In the genomic region with DNA sequence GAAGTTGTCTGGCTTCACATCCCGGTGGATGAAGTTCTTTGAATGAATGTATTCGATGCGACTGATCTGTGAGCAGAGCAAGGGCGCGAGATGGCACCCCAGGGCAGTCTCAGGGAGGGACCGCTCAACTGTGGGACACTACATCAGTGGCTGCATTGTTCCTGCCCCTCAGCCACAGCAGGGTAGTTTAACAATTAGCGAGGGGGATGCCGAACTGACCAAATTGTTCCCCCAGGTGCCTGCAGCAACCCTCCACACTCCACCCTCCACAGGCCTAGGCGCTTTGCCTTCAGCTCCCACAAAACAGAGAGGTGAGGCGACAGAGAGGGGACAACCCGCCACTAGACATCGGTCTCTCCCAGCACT, we compare ENCODE assay signal across 14 cellular contexts. TPM values are rescaled to one million over a fixed set of nuclear protein-coding genes. Genes with fewer than 3 reads are reported as not detected.
A peak's percentile ranks its signal among the peaks of the same experiment; 100 is the strongest.
DNase-seq lines count a peak whose midpoint lies in the region; ATAC-seq, FAIRE-seq and TF ChIP-seq lines count a peak whose summit lies in the region.
"Had no signal": no experiment of that assay in that cellular context is flagged by ENCODE, and none has a peak within 500 bp of the region (broad histone marks: within the 10 kb centered on the region; RNA-seq: fewer than 3 reads in every experiment).

No MANE protein-coding gene starts in this region.

- H3K4me2 ChIP-seq in H1 (ENCODE audit: insufficient read depth in 1 of 2, low read depth in 2 of 2, low read length in 2 of 2) = no peak overlapping the region

- no peaks in the 10 kb centered on the region for H3K27me3 ChIP-seq in CD4-positive, alpha-beta T cell (ENCODE audit: control insufficient read depth, insufficient read depth, low read length)
- no peaks in the 10 kb centered on the region for H3K27me3 ChIP-seq in H1 (replicated peaks in 1 of 4; ENCODE audit: control insufficient read depth in 3 of 4, extremely low read depth in 1 of 4, insufficient read depth in 3 of 4, low read length in 3 of 4)

- peaks cover 3 to 48% of the 10 kb centered on the region in 2 experiments; a peak in 3 of 4 replicates for H3K79me2 ChIP-seq in H1 (ENCODE audit: control insufficient read depth in 1 of 2, insufficient read depth in 2 of 2, low read length in 2 of 2)

- intact Hi-C loops in CD4-positive, alpha-beta T cell (cut with DNase I, micrococcal nuclease) = no loop called here

- no peak overlapping the region for H2BK20ac ChIP-seq in H1 (ENCODE audit: low read length)

- no peaks in the 10 kb centered on the region for H3K23me2 ChIP-seq in H1 (ENCODE audit: low read depth, low read length)

- H3K27me3 Mint-ChIP-seq in CD4-positive, alpha-beta T cell = no peaks in the 10 kb centered on the region
- H3K27me3 Mint-ChIP-seq: CD4-positive, CD25-positive, alpha-beta regulatory T cell; IgD-negative memory B cell had no signal

- no peak overlapping the region for H2BK15ac ChIP-seq in H1 (ENCODE audit: low read length)

- POLR2A ChIA-PET in CD4-positive, alpha-beta T cell (lab: Charles Lee) = interaction anchor here (0.5 kb wide), 1 partner anchor 114 kb away, joined by 5 read pairs; no protein-coding TSS in a partner anchor
- POLR2A ChIA-PET in H1 (lab: Charles Lee; ENCODE audit: partially characterized antibody) = interaction anchor here (1.0 kb wide), 2 partner anchors 8 to 11 kb away, joined by 3 to 5 read pairs; no protein-coding TSS in a partner anchor

- peaks cover 70% of the 10 kb centered on the region for H3K36me3 Mint-ChIP-seq in CD4-positive, alpha-beta T cell (ENCODE audit: low read depth)

- peak; percentile 34; the same call in 1 of the 2 replicates for TF ChIP-seq POLR2A in GM12892 (IDR thresholded peaks at IDR 0.05; ENCODE audit: low read depth, low read length)
- no peak for TF ChIP-seq POLR2A in H1 (IDR thresholded peaks at IDR 0.05; ENCODE audit: control extremely low read depth in 1 of 2, low read depth in 2 of 2, low read length in 2 of 2)

- FAIRE-seq in GM12892 (lab: Jason Lieb, UNC) (no peak), H1 (lab: Jason Lieb, UNC) (no peak)

- no peak overlapping the region for H3K23ac ChIP-seq in H1 (ENCODE audit: insufficient read length)

- H3K9me3 Mint-ChIP-seq in CD4-positive, alpha-beta T cell = no peaks in the 10 kb centered on the region
- H3K9me3 Mint-ChIP-seq: IgD-negative memory B cell had no signal

- no peak overlapping the region for H3K56ac ChIP-seq in H1 (replicated peaks; ENCODE audit: insufficient read length, low read depth, low read length)

- H3K4me3 ChIP-seq in H1 (ENCODE audit: extremely low read depth in 1 of 4, insufficient read depth in 2 of 4, low read depth in 3 of 4, low read length in 4 of 4) = no peak overlapping the region

- no peak overlapping the region for H3K27ac ChIP-seq in CD4-positive, alpha-beta T cell (ENCODE audit: low read depth, low read length)
- no peak overlapping the region for H3K27ac ChIP-seq in H1 (ENCODE audit: low read depth, low read length)

- no peak for ATAC-seq in CD4-positive, alpha-beta T cell (ENCODE audit: poor library complexity)
- ATAC-seq in GM18502 (IDR thresholded peaks at IDR 0.05; ENCODE audit: poor library complexity, unreplicated experiment) = no peak

- H3K9me3 ChIP-seq in CD4-positive, alpha-beta T cell (ENCODE audit: control insufficient read depth, low read length) = no peaks in the 10 kb centered on the region
- no peaks in the 10 kb centered on the region for H3K9me3 ChIP-seq in H1 (ENCODE audit: insufficient read depth in 2 of 2, low read depth in 1 of 2, low read length in 1 of 2)

- H3K36me3 ChIP-seq in H1 (ENCODE audit: control insufficient read depth in 2 of 4, insufficient read depth in 4 of 4, low read length in 3 of 4) = peaks cover 48 to 84% (median 72%) of the 10 kb centered on the region in 4 experiments

- no peak overlapping the region for H2AFZ ChIP-seq in H1 (ENCODE audit: low read length)

- H3K4me1 ChIP-seq in H1 (replicated peaks in 1 of 4; ENCODE audit: control insufficient read depth in 3 of 4, insufficient read depth in 4 of 4, low read length in 3 of 4) = no peaks in the 10 kb centered on the region

- no peak for TF ChIP-seq EP300 in H1 (IDR thresholded peaks at IDR 0.05; ENCODE audit: borderline replicate concordance in 1 of 2, low read depth in 2 of 2, low read length in 2 of 2)

- H2BK5ac ChIP-seq in H1 (ENCODE audit: low read depth, low read length) = peak overlapping the region; percentile 44

- no peak overlapping the region for H2BK12ac ChIP-seq in H1 (ENCODE audit: low read depth, low read length)

- TF ChIP-seq CTCF in CD4-positive, alpha-beta T cell (IDR thresholded peaks at IDR 0.05) = no peak
- TF ChIP-seq CTCF in H1 (IDR thresholded peaks at IDR 0.05; ENCODE audit: control extremely low read depth in 1 of 3, insufficient read depth in 1 of 3, low read depth in 1 of 3, low read length in 3 of 3) = no peak

- H3K79me1 ChIP-seq in H1 (ENCODE audit: low read depth, low read length) = peaks cover 17% of the 10 kb centered on the region

- 88% methylated on average over 12 of the region's 12 CpGs; no CpG with 5 or more reads in 1 of the 2 experiments for WGBS in H1 (ENCODE audit: extremely low coverage in 1 of 2, insufficient coverage in 1 of 2, insufficient read length in 1 of 2, insufficient replicate concordance in 2 of 2, low coverage in 1 of 2, low lambda C conversion rate in 2 of 2, missing lambda C conversion rate in 1 of 2), 2 experiments

- no peak overlapping the region for H3K14ac ChIP-seq in H1 (ENCODE audit: insufficient read length)

- peak overlapping the region; percentile 22; the same call in 1 of the 2 replicates for H4K8ac ChIP-seq in H1 (ENCODE audit: extremely low read depth, insufficient read depth, low read length)

- H4K5ac ChIP-seq in H1 (ENCODE audit: insufficient read length, low read depth, low read length) = no peak overlapping the region

- H4K91ac ChIP-seq in H1 (replicated peaks; ENCODE audit: insufficient read length, low read length) = no peak overlapping the region

- H3K4ac ChIP-seq in H1 (replicated peaks; ENCODE audit: insufficient read length, low read depth, low read length) = no peak overlapping the region

- TF ChIP-seq RAD21 in H1 (IDR thresholded peaks at IDR 0.05 in 1 of 2, conservative IDR thresholded peaks at IDR 0.05 in 1 of 2; ENCODE audit: low read depth in 2 of 2, low read length in 2 of 2) = no peak

- H3K27ac Mint-ChIP-seq in CD4-positive, alpha-beta T cell = peak overlapping the region; percentile 36
- H3K27ac Mint-ChIP-seq: CD4-positive, CD25-positive, alpha-beta regulatory T cell had no signal

- DNase-seq in CD4-positive, alpha-beta T cell = no peak
- DNase-seq in GM12892 (ENCODE audit: insufficient read length) (no peak), H1 (ENCODE audit: low read depth in 1 of 2, low spot score in 2 of 2) (no peak), SHP77 (lab: John Stamatoyannopoulos, UW) (no peak), NCI-H2029 (lab: John Stamatoyannopoulos, UW) (no peak)
- DNase-seq: CD4-positive, CD25-positive, alpha-beta regulatory T cell; HCEC 1CT; NCI-H187; NCI-H2171; NCI-H446 treated with DMSO at 0.1 percent for 48 hours; NK-92 treated with Interleukin-12 subunit alpha and Interleukin-12 subunit beta, amount 100 ng/mL, for 24 hours; SIG-M5 had no signal

- CTCF ChIA-PET in CD4-positive, alpha-beta T cell (lab: Charles Lee) = no interaction called here
- CTCF ChIA-PET in H1 (lab: Charles Lee; ENCODE audit: partially characterized antibody) = interaction anchor here (1.3 kb wide), 1 partner anchor 17 kb away, joined by 7 read pairs; no protein-coding TSS in a partner anchor

- no peak overlapping the region for H2BK120ac ChIP-seq in H1 (replicated peaks; ENCODE audit: low read depth, low read length)

- no peak overlapping the region for H3K9ac ChIP-seq in H1 (replicated peaks in 1 of 4; ENCODE audit: extremely low read depth in 1 of 4, low read depth in 3 of 4, low read length in 3 of 4)

- H3K4me1 Mint-ChIP-seq in CD4-positive, alpha-beta T cell (ENCODE audit: low read depth) = peaks cover 16% of the 10 kb centered on the region

- no peak overlapping the region for H3K4me3 Mint-ChIP-seq in CD4-positive, alpha-beta T cell

- no peak overlapping the region for H3K18ac ChIP-seq in H1 (ENCODE audit: extremely low read depth, low read length)

- H4K20me1 ChIP-seq in H1 (replicated peaks in 1 of 2; ENCODE audit: control insufficient read depth in 1 of 2, insufficient read depth in 2 of 2, low read length in 2 of 2) = peaks cover 43% of the 10 kb centered on the region in 2 experiments

- no peak overlapping the region for H2AK5ac ChIP-seq in H1 (ENCODE audit: low read depth, low read length)

RNA-seq across cellular contexts. Expression of a gene that starts 20.3 kb away (rescaled TPM):
- 100 to 1,000 TPM; 277 to 286 TPM for total RNA-seq in CD4-positive, alpha-beta T cell
- polyA plus RNA-seq in GM12892 (2012; ENCODE audit: missing spikeins) = 52.3 TPM
- total RNA-seq in H1 (2021; fragmentation: NEBNext Ultra II Directional; extraction: Animal tissue kit (Norgen Biotek cat#: 25700)) = 103 and 107 TPM in 2 replicates
- polyA plus RNA-seq in H1 (2011; rRNA removed) = 73.5 and 114 TPM in 2 replicates
- 90.3 TPM for polyA plus RNA-seq in H1 (2011; cell fraction: cytosol; rRNA removed)
- polyA plus RNA-seq in H1 (2011; cell fraction: nucleus; rRNA removed) = 219 TPM
- 88.4 to 98.7 TPM (median 95.5 TPM) in 4 replicates for polyA plus RNA-seq in H1 (2012, experiment 1 of 2)
- 70.5 TPM for polyA plus RNA-seq in H1 (2012, experiment 2 of 2)
- polyA plus RNA-seq in H1 (2013, experiment 1 of 2) = 70.2 TPM
- polyA plus RNA-seq in H1 (2013, experiment 2 of 2) = 70.1 TPM
- polyA minus RNA-seq in H1 (2011; rRNA and poly(A)+ RNA removed) = 71.2 and 71.6 TPM in 2 replicates
- polyA minus RNA-seq in H1 (2011; cell fraction: cytosol; rRNA and poly(A)+ RNA removed) = 31.2 TPM
- 60.9 TPM for polyA minus RNA-seq in H1 (2011; cell fraction: nucleus; rRNA and poly(A)+ RNA removed)

RNA-seq across cellular contexts. Expression of a gene that starts 24.3 kb away (rescaled TPM):
- 10 to 100 TPM; 93.4 to 99.0 TPM for total RNA-seq in CD4-positive, alpha-beta T cell
- 56.1 TPM for polyA plus RNA-seq in GM12892 (2012; ENCODE audit: missing spikeins)
- total RNA-seq in H1 (2021; fragmentation: NEBNext Ultra II Directional; extraction: Animal tissue kit (Norgen Biotek cat#: 25700)) = 3.6 and 3.8 TPM in 2 replicates
- polyA plus RNA-seq in H1 (2011; rRNA removed) = 8.7 and 12.2 TPM in 2 replicates
- 10.9 TPM for polyA plus RNA-seq in H1 (2011; cell fraction: cytosol; rRNA removed)
- polyA plus RNA-seq in H1 (2011; cell fraction: nucleus; rRNA removed) = 11.1 TPM
- polyA plus RNA-seq in H1 (2012, experiment 1 of 2) = 4.4 to 12.8 TPM (median 9.7 TPM) in 4 replicates
- polyA plus RNA-seq in H1 (2012, experiment 2 of 2) = 4.5 TPM
- 15.4 TPM for polyA plus RNA-seq in H1 (2013, experiment 1 of 2)
- 12.6 TPM for polyA plus RNA-seq in H1 (2013, experiment 2 of 2)
- 5.7 and 10.2 TPM in 2 replicates for polyA minus RNA-seq in H1 (2011; rRNA and poly(A)+ RNA removed)
- 18.5 TPM for polyA minus RNA-seq in H1 (2011; cell fraction: cytosol; rRNA and poly(A)+ RNA removed)
- polyA minus RNA-seq in H1 (2011; cell fraction: nucleus; rRNA and poly(A)+ RNA removed) = 9.7 TPM

RNA-seq across cellular contexts. Expression of a gene that starts 40.5 kb away (rescaled TPM):
- total RNA-seq in CD4-positive, alpha-beta T cell = 100 to 1,000 TPM; 129 to 135 TPM
- polyA plus RNA-seq in GM12892 (2012; ENCODE audit: missing spikeins) = 47.8 TPM
- total RNA-seq in H1 (2021; fragmentation: NEBNext Ultra II Directional; extraction: Animal tissue kit (Norgen Biotek cat#: 25700)) = 12.6 and 12.9 TPM in 2 replicates
- polyA plus RNA-seq in H1 (2011; rRNA removed) = 8.4 and 10.1 TPM in 2 replicates
- 8.7 TPM for polyA plus RNA-seq in H1 (2011; cell fraction: cytosol; rRNA removed)
- 44.1 TPM for polyA plus RNA-seq in H1 (2011; cell fraction: nucleus; rRNA removed)
- 10.7 to 12.8 TPM (median 12.1 TPM) in 4 replicates for polyA plus RNA-seq in H1 (2012, experiment 1 of 2)
- polyA plus RNA-seq in H1 (2012, experiment 2 of 2) = 6.4 TPM
- polyA plus RNA-seq in H1 (2013, experiment 1 of 2) = 9.8 TPM
- 7.5 TPM for polyA plus RNA-seq in H1 (2013, experiment 2 of 2)
- polyA minus RNA-seq in H1 (2011; rRNA and poly(A)+ RNA removed) = 7.7 and 10.1 TPM in 2 replicates
- polyA minus RNA-seq in H1 (2011; cell fraction: cytosol; rRNA and poly(A)+ RNA removed) = 8.0 TPM
- polyA minus RNA-seq in H1 (2011; cell fraction: nucleus; rRNA and poly(A)+ RNA removed) = 20.7 TPM

Comparison
In these comparisons a context has a peak if more than half of its experiments do, and no peak if none do; other contexts are left out.
1. RNA of a gene that starts 24.3 kb away (total RNA-seq): 93.4 to 99.0 TPM in CD4-positive, alpha-beta T cell; 3.6 to 3.8 TPM in H1; every median in the first group is over 10 times any median in the second.